In genomic region chr17:57577751-57578607, GRCh38 we compare ENCODE assay signal across 1 cellular context.
A peak's percentile ranks its signal among the peaks of the same experiment; 100 is the strongest.
TF ChIP-seq lines count a peak whose summit lies in the region.

No MANE protein-coding gene starts in this region.

TF ChIP-seq in HepG2, 621 proteins besides CTCF, POLR2A, EP300 and RAD21 (continued from another document and continues in another):
- TF ChIP-seq ZBTB4 (CRISPR knock-in tag; IDR thresholded peaks at IDR 0.05; ENCODE audit: borderline replicate concordance) (no peak), ZFP62 (CRISPR knock-in tag; IDR thresholded peaks at IDR 0.05) (no peak), IRF2 (CRISPR knock-in tag; IDR thresholded peaks at IDR 0.05) (peak; percentile 91), ZNF816 (CRISPR knock-in tag; IDR thresholded peaks at IDR 0.05; ENCODE audit: borderline replicate concordance) (peak; percentile 86; the same call in 1 of the 2 replicates), KDM1A (CRISPR knock-in tag; IDR thresholded peaks at IDR 0.05) (peak; percentile 73; the same call in 1 of the 2 replicates), ZNF687 (CRISPR knock-in tag; IDR thresholded peaks at IDR 0.05) (no peak; the same call in 1 of the 2 replicates), ZMAT3 (CRISPR knock-in tag; conservative IDR thresholded peaks at IDR 0.05) (no peak), NFKBIZ (CRISPR knock-in tag; IDR thresholded peaks at IDR 0.05) (no peak; the same call in 1 of the 2 replicates), LBX2 (CRISPR knock-in tag; IDR thresholded peaks at IDR 0.05; ENCODE audit: borderline replicate concordance) (no peak), FOXC1 (CRISPR knock-in tag; IDR thresholded peaks at IDR 0.05; ENCODE audit: borderline replicate concordance) (0 out of 2 replicates have a peak, but pooled peaks have one; percentile 42), AHR (CRISPR knock-in tag; IDR thresholded peaks at IDR 0.05) (no peak; the same call in 1 of the 2 replicates), ZNF24 (IDR thresholded peaks at IDR 0.05) (0 out of 2 replicates have a peak, but pooled peaks have one; percentile 11), ZNF205 (CRISPR knock-in tag; IDR thresholded peaks at IDR 0.05) (peak; percentile 86; the same call in 1 of the 2 replicates), RARA (CRISPR knock-in tag; IDR thresholded peaks at IDR 0.05) (peak; percentile 89), U2AF1 (optimal IDR thresholded peaks at IDR 0.05; ENCODE audit: low read depth, low read length) (peak; percentile 9), CEBPG (CRISPR knock-in tag; IDR thresholded peaks at IDR 0.05) (peak; percentile 98), ZNF784 (CRISPR knock-in tag; IDR thresholded peaks at IDR 0.05; ENCODE audit: borderline replicate concordance) (no peak), NR2F2 (IDR thresholded peaks at IDR 0.05; ENCODE audit: borderline replicate concordance, low read depth) (peak; percentile 80; the same call in 1 of the 2 replicates), HMGXB3 (CRISPR knock-in tag; IDR thresholded peaks at IDR 0.05; ENCODE audit: borderline replicate concordance) (peak; percentile 64; the same call in 1 of the 2 replicates), KLF16 (CRISPR knock-in tag; IDR thresholded peaks at IDR 0.05) (peak in 1 of 2 experiments; percentile 95; a peak in 2 of 4 replicates), CHD2 (IDR thresholded peaks at IDR 0.05; ENCODE audit: low read depth, low read length) (no peak), YEATS2 (CRISPR knock-in tag; IDR thresholded peaks at IDR 0.05; ENCODE audit: borderline replicate concordance) (0 out of 2 replicates have a peak, but pooled peaks have one; percentile 29), THAP8 (CRISPR knock-in tag; IDR thresholded peaks at IDR 0.05; ENCODE audit: borderline replicate concordance) (no peak), SMAD3 (CRISPR knock-in tag; IDR thresholded peaks at IDR 0.05) (peak; percentile 69; the same call in 1 of the 2 replicates), ZSCAN25 (CRISPR knock-in tag; IDR thresholded peaks at IDR 0.05) (peak; percentile 39; the same call in 1 of the 2 replicates), ZNF776 (CRISPR knock-in tag; IDR thresholded peaks at IDR 0.05) (no peak), ZNF44 (CRISPR knock-in tag; IDR thresholded peaks at IDR 0.05) (no peak), SMC3 (IDR thresholded peaks at IDR 0.05; ENCODE audit: low read length) (peak; percentile 57), KAT8 (CRISPR knock-in tag; IDR thresholded peaks at IDR 0.05) (peak; percentile 89), ZNF503 (CRISPR knock-in tag; IDR thresholded peaks at IDR 0.05) (peak; percentile 69; the same call in 1 of the 2 replicates), ZNF3 (CRISPR knock-in tag; IDR thresholded peaks at IDR 0.05) (peak; percentile 70; the same call in 1 of the 2 replicates), HNF4A (CRISPR knock-in tag; IDR thresholded peaks at IDR 0.05) (peak; percentile 70), SP4 (CRISPR knock-in tag; IDR thresholded peaks at IDR 0.05) (peak; percentile 67), SMYD3 (CRISPR knock-in tag; IDR thresholded peaks at IDR 0.05) (no peak), MIXL1 (CRISPR knock-in tag; IDR thresholded peaks at IDR 0.05) (peak; percentile 90), SOX6 (IDR thresholded peaks at IDR 0.05) (no peak), SOX6 (CRISPR knock-in tag; IDR thresholded peaks at IDR 0.05) (peak; percentile 99), HBP1 (CRISPR knock-in tag; IDR thresholded peaks at IDR 0.05; ENCODE audit: low read depth) (no peak; the same call in 1 of the 2 replicates), MAFG (CRISPR knock-in tag; IDR thresholded peaks at IDR 0.05) (no peak), NFIC (IDR thresholded peaks at IDR 0.05; ENCODE audit: low read length) (peak; percentile 66; the same call in 1 of the 2 replicates), JARID2 (CRISPR knock-in tag; IDR thresholded peaks at IDR 0.05; ENCODE audit: insufficient replicate concordance) (no peak), ZNF670 (CRISPR knock-in tag; IDR thresholded peaks at IDR 0.05; ENCODE audit: borderline replicate concordance) (peak; percentile 44; the same call in 1 of the 2 replicates), ZNF414 (CRISPR knock-in tag; IDR thresholded peaks at IDR 0.05) (0 out of 2 replicates have a peak, but pooled peaks have one; percentile 38), ZNF839 (CRISPR knock-in tag; IDR thresholded peaks at IDR 0.05; ENCODE audit: borderline replicate concordance) (no peak), NCOA5 (CRISPR knock-in tag; IDR thresholded peaks at IDR 0.05) (no peak), PHF8 (CRISPR knock-in tag; IDR thresholded peaks at IDR 0.05) (peak; percentile 29; the same call in 1 of the 2 replicates)
